Comparison of ENCODE assay signal across 22 cellular contexts in the genomic region with DNA sequence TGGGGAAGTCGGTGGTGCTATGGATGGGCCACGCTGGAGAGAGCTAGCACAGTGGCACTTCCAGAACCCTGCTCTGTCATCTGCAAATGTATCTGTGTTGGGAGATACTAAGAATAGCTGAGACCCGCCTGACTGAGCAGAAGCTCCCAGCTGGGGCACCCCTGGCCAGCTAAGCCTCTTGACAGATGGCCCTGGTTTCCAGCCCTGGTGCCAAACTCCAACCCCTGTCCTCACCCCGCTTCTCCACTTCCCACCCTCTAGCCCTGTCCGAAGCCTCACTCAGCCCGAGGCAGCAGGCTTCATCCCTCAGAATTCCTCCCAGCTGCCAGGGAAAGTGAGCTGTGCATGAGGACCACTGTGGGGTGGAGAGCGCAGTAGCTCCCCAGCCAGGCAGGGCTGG.
"Had no signal": no experiment of that assay in that cellular context is flagged by ENCODE, and none has a peak within 500 bp of the region (broad histone marks: within the 10 kb centered on the region; RNA-seq: fewer than 3 reads in every experiment).

No MANE protein-coding gene starts in this region.

- H3K79me2 ChIP-seq: parathyroid adenoma had no signal

- H3K9me3 ChIP-seq: body of pancreas, heart left ventricle, mucosa of descending colon, sigmoid colon, spleen, testis, upper lobe of left lung had no signal

- H3K4me1 ChIP-seq: body of pancreas, parathyroid adenoma, sigmoid colon, spleen, upper lobe of left lung had no signal

- DNase-seq: activated CD4-positive, alpha-beta T cell treated with anti-CD3 and anti-CD28 coated beads, Interleukin-2, amount 10 ng/mL, durations not matched to agents 24 days and 14 days; activated CD8-positive, alpha-beta T cell treated with anti-CD3 and anti-CD28 coated beads for 36 hours; activated naive CD4-positive, alpha-beta T cell treated with Interleukin-2 at 50 U/mL for 16 hours; activated naive CD8-positive, alpha-beta T cell treated with anti-CD3 and anti-CD28 coated beads, Interleukin-2, amount 10 ng/mL, durations not matched to agents 7 days and 5 days; activated T-cell treated with anti-CD3 and anti-CD28 coated beads, Interleukin-2, amount 50 U/mL, for 1 hour; amygdala; body of pancreas; caudate nucleus; heart left ventricle; kidney glomerular epithelial cell; mesenchymal stem cell; mucosa of descending colon; naive thymus-derived CD8-positive, alpha-beta T cell; sigmoid colon; spleen; stimulated activated CD4-positive, alpha-beta T cell treated with anti-CD3 and anti-CD28 coated beads, Interleukin-4, amount 100 ng/mL, for 4 hours; T1000; testis had no signal

- H3K4me3 ChIP-seq: body of pancreas, heart left ventricle, mucosa of descending colon, sigmoid colon, spleen, testis, upper lobe of left lung had no signal

- ATAC-seq: activated CD8-positive, alpha-beta T cell treated with anti-CD3 and anti-CD28 coated beads for 36 hours; activated T-helper 17 cell treated with anti-CD3 and anti-CD28 coated beads, Interleukin-2, amount 50 U/mL, for 72 hours; body of pancreas; mucosa of descending colon; naive thymus-derived CD8-positive, alpha-beta T cell; stimulated activated memory B cell treated with anti-CD40 and anti-IgM and Interleukin-4, amounts not matched to agents 10 μg/mL and 1 μg/mL and 100 μg/mL, for 72 hours had no signal

- H3K36me3 ChIP-seq: heart left ventricle, sigmoid colon, spleen, upper lobe of left lung had no signal

- H2AFZ ChIP-seq: parathyroid adenoma had no signal

- H3K27me3 ChIP-seq: body of pancreas, heart left ventricle, sigmoid colon, testis, upper lobe of left lung had no signal

- H3K9ac ChIP-seq: parathyroid adenoma had no signal

- H3K27ac ChIP-seq: body of pancreas, heart left ventricle, parathyroid adenoma, sigmoid colon, spleen, testis, upper lobe of left lung had no signal
